In the genomic region with DNA sequence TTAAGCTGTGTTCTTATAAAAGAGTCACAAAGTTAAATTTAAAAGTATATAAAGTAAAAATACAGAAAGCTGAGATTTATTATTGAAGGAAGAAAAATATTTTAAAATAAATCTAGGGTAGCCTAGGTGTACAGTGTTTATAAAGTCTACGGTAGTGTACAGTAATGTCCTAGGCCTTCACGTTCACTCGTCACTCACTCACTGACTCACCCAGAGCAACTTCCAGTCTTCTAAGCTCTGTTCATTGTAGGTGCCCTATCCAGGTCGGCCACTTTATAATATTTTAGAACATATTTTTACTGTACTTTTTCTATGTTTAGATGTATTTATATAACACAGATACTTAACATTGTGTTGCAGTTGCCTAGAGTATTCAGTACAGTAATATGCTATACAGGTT, we compare ENCODE assay signal across 19 cellular contexts. TPM values are rescaled to one million over a fixed set of nuclear protein-coding genes. Genes with fewer than 3 reads are reported as not detected.
A peak's percentile ranks its signal among the peaks of the same experiment; 100 is the strongest.
DNase-seq lines count a peak whose midpoint lies in the region; ATAC-seq and TF ChIP-seq lines count a peak whose summit lies in the region.
"Had no signal": no experiment of that assay in that cellular context is flagged by ENCODE, and none has a peak within 500 bp of the region (broad histone marks: within the 10 kb centered on the region; RNA-seq: fewer than 3 reads in every experiment).

No MANE protein-coding gene starts in this region.

- H3K79me1 ChIP-seq in mesenchymal stem cell (replicated peaks; ENCODE audit: low read length, poor library complexity, severe bottlenecking) = peaks cover 14% of the 10 kb centered on the region

- ATAC-seq in Right ventricle myocardium superior (ENCODE audit: poor library complexity) = peak; percentile 68
- ATAC-seq in PC-3 = peak; percentile 61
- ATAC-seq in esophagus mucosa = peak; percentile 45
- ATAC-seq: Panc1 had no signal

- H3K27me3 ChIP-seq in PC-3 (ENCODE audit: low read length) (no peaks in the 10 kb centered on the region), mesenchymal stem cell (ENCODE audit: control insufficient read depth in 1 of 2, insufficient read depth in 1 of 2, low read length in 2 of 2) (no peaks in the 10 kb centered on the region), A673 (replicated peaks; ENCODE audit: insufficient read depth, low read depth, low read length, poor library complexity) (no peaks in the 10 kb centered on the region)

- H3K23ac ChIP-seq in mesenchymal stem cell (ENCODE audit: low read length in 2 of 2) = no peak overlapping the region

- H3K4me1 ChIP-seq in PC-3 (ENCODE audit: insufficient read depth, low read length) (peaks cover 20% of the 10 kb centered on the region), mesenchymal stem cell (ENCODE audit: control insufficient read depth, insufficient read depth, low read depth, low read length) (no peaks in the 10 kb centered on the region), A673 (ENCODE audit: insufficient read depth, low read length, poor library complexity, severe bottlenecking) (no peaks in the 10 kb centered on the region)
- H3K4me1 ChIP-seq: HAP-1 had no signal

- H4K91ac ChIP-seq in mesenchymal stem cell (ENCODE audit: low read length) = no peak overlapping the region

- CTCF ChIA-PET in PC-3 (lab: Charles Lee) = no interaction called here
- CTCF ChIA-PET in A673 (lab: Charles Lee) = no interaction called here

- H3K4me1 Mint-ChIP-seq in activated CD4-positive, alpha-beta T cell treated with anti-CD3 and anti-CD28 coated beads, Interleukin-2, amount 10 ng/mL, durations not matched to agents 24 days and 14 days = peaks cover 29% of the 10 kb centered on the region
- peaks cover 26% of the 10 kb centered on the region for H3K4me1 Mint-ChIP-seq in activated T-helper 1 cell treated with anti-CD3 and anti-CD28 coated beads, Interleukin-12 subunit alpha, Interleukin-12 subunit beta, Interleukin-2, Interleukin-4 antibody, amounts not matched to agents 30 ng/mL and 10 ng/mL and 1 ng/mL, durations not matched to agents 14 hours and 24 hours and 36 hours (ENCODE audit: low read depth)
- H3K4me1 Mint-ChIP-seq: B cell had no signal

- H2AFZ ChIP-seq in PC-3 (ENCODE audit: low read length) = no peak overlapping the region
- H2AFZ ChIP-seq in mesenchymal stem cell (ENCODE audit: low read depth, low read length) = no peak overlapping the region

- POLR2A ChIA-PET in PC-3 (lab: Charles Lee; ENCODE audit: unreplicated experiment) (interaction anchor here (0.6 kb wide), 1 partner anchor 105 kb away, joined by 5 read pairs; no protein-coding TSS in a partner anchor), A673 (lab: Charles Lee; ENCODE audit: low non-redundant PET) (interaction anchor here (0.6 kb wide), 1 partner anchor 557 kb away, joined by 3 read pairs; no protein-coding TSS in a partner anchor)

- H2BK12ac ChIP-seq in mesenchymal stem cell (ENCODE audit: low read length in 2 of 2) = no peak overlapping the region

- H3K36me3 Mint-ChIP-seq in activated CD4-positive, alpha-beta T cell treated with anti-CD3 and anti-CD28 coated beads, Interleukin-2, amount 10 ng/mL, durations not matched to agents 24 days and 14 days (ENCODE audit: low read depth) = peaks cover 38% of the 10 kb centered on the region
- H3K36me3 Mint-ChIP-seq in activated T-helper 1 cell treated with anti-CD3 and anti-CD28 coated beads, Interleukin-12 subunit alpha, Interleukin-12 subunit beta, Interleukin-2, Interleukin-4 antibody, amounts not matched to agents 30 ng/mL and 10 ng/mL and 1 ng/mL, durations not matched to agents 14 hours and 24 hours and 36 hours (ENCODE audit: low read depth) = peaks cover 29% of the 10 kb centered on the region

- H3K36me3 ChIP-seq in PC-3 (ENCODE audit: low read depth, low read length) (peaks cover 12% of the 10 kb centered on the region), mesenchymal stem cell (ENCODE audit: control insufficient read depth in 1 of 2, insufficient read depth in 2 of 2, low read depth in 1 of 2, low read length in 2 of 2) (peaks cover 3 to 58% of the 10 kb centered on the region in 2 experiments), A673 (ENCODE audit: insufficient read depth, low read length, poor library complexity, severe bottlenecking) (no peaks in the 10 kb centered on the region)
- H3K36me3 ChIP-seq: HAP-1 had no signal

- 0 out of 2 replicates have a peak, but pooled peaks cover 6% of the 10 kb centered on the region for H4K20me1 ChIP-seq in PC-3 (ENCODE audit: low read length)

- H3K4ac ChIP-seq in mesenchymal stem cell (ENCODE audit: low read depth in 1 of 2, low read length in 2 of 2) = no peak overlapping the region

- TF ChIP-seq CTCF in PC-3 (conservative IDR thresholded peaks at IDR 0.05; ENCODE audit: low read depth, low read length) (no peak), A673 (conservative IDR thresholded peaks at IDR 0.05; ENCODE audit: low read depth, low read length) (no peak)

- H3K4me3 ChIP-seq in PC-3 (ENCODE audit: low read length) = no peak overlapping the region
- H3K4me3 ChIP-seq in mesenchymal stem cell (ENCODE audit: insufficient read depth in 1 of 2, low read depth in 1 of 2, low read length in 2 of 2) = no peak overlapping the region
- H3K4me3 ChIP-seq in A673 (ENCODE audit: low read depth, low read length, poor library complexity, severe bottlenecking) = no peak overlapping the region
- H3K4me3 ChIP-seq: HAP-1 had no signal

- H3K27ac ChIP-seq in PC-3 (ENCODE audit: low read length) (peak overlapping the region; percentile 63), mesenchymal stem cell (ENCODE audit: low read length, poor library complexity, severe bottlenecking) (no peak overlapping the region), A673 (ENCODE audit: low read depth, low read length, poor library complexity, severe bottlenecking) (no peak overlapping the region)

- H3K9me2 ChIP-seq in PC-3 (replicated peaks; ENCODE audit: low read length) = no peaks in the 10 kb centered on the region
- H3K9me2 ChIP-seq: SK-N-SH had no signal

- no peaks in the 10 kb centered on the region for H3F3A ChIP-seq in PC-3 (ENCODE audit: low read length, unreplicated experiment)

- BruUV-seq in PC-3 (replicated peaks; lab: Mats Ljungman, UMichigan) (no TSS peak), A673 (replicated peaks; lab: Mats Ljungman, UMichigan) (no TSS peak)

- intact Hi-C loops in Right ventricle myocardium superior (cut with DNase I) = no loop called here
- intact Hi-C loops in cardiac septum (cut with DNase I) = loop anchor here (5.0 kb wide), 1 partner anchor 36 kb away; no protein-coding TSS in a partner anchor
- intact Hi-C loops in PC-3 (cut with micrococcal nuclease) = loop anchor here (2.0 kb wide), 1 partner anchor 44 kb away; no protein-coding TSS in a partner anchor
- intact Hi-C loops in activated CD4-positive, alpha-beta T cell treated with anti-CD3 and anti-CD28 coated beads, Interleukin-2, amount 10 ng/mL, durations not matched to agents 24 days and 14 days (cut with micrococcal nuclease) = loop anchor here (10.0 kb wide), 1 partner anchor 334 kb away; no protein-coding TSS in a partner anchor
- intact Hi-C loops in A673 (cut with micrococcal nuclease; ENCODE audit: unreplicated experiment) = no loop called here
- intact Hi-C loops in activated T-helper 1 cell treated with anti-CD3 and anti-CD28 coated beads, Interleukin-12 subunit alpha, Interleukin-12 subunit beta, Interleukin-2, Interleukin-4 antibody, amounts not matched to agents 30 ng/mL and 10 ng/mL and 1 ng/mL, durations not matched to agents 14 hours and 24 hours and 36 hours (cut with micrococcal nuclease) = loop anchor here (10.0 kb wide), 2 partner anchors 334 to 874 kb away; a partner anchor contains a TSS

- no peak overlapping the region for H3K4me3 Mint-ChIP-seq in activated CD4-positive, alpha-beta T cell treated with anti-CD3 and anti-CD28 coated beads, Interleukin-2, amount 10 ng/mL, durations not matched to agents 24 days and 14 days
- no peak overlapping the region for H3K4me3 Mint-ChIP-seq in activated T-helper 1 cell treated with anti-CD3 and anti-CD28 coated beads, Interleukin-12 subunit alpha, Interleukin-12 subunit beta, Interleukin-2, Interleukin-4 antibody, amounts not matched to agents 30 ng/mL and 10 ng/mL and 1 ng/mL, durations not matched to agents 14 hours and 24 hours and 36 hours
- H3K4me3 Mint-ChIP-seq: B cell had no signal

- H3K14ac ChIP-seq in mesenchymal stem cell (ENCODE audit: low read length in 2 of 2) = no peak overlapping the region

- H2AK5ac ChIP-seq in mesenchymal stem cell (ENCODE audit: low read length, severe bottlenecking) = no peak overlapping the region

- peak overlapping the region; percentile 18; the same call in 1 of the 2 replicates for H3K4me2 ChIP-seq in PC-3 (ENCODE audit: low read length)
- H3K4me2 ChIP-seq in mesenchymal stem cell (ENCODE audit: low read length, poor library complexity, severe bottlenecking) = no peak overlapping the region
- H3K4me2 ChIP-seq: SK-N-SH had no signal

- peaks cover 11% of the 10 kb centered on the region for H3K79me2 ChIP-seq in PC-3 (ENCODE audit: low read length)

- no peak overlapping the region for H2BK120ac ChIP-seq in mesenchymal stem cell (ENCODE audit: low read depth, low read length)

- WGBS in mesenchymal stem cell = 94% methylated on average over 3 of the region's 4 CpGs

- no peak overlapping the region for H2BK15ac ChIP-seq in mesenchymal stem cell (ENCODE audit: low read depth, poor library complexity, severe bottlenecking)

- no peak overlapping the region for H4K8ac ChIP-seq in mesenchymal stem cell (ENCODE audit: low read length)

- no peaks in the 10 kb centered on the region for H3K27me3 Mint-ChIP-seq in activated CD4-positive, alpha-beta T cell treated with anti-CD3 and anti-CD28 coated beads, Interleukin-2, amount 10 ng/mL, durations not matched to agents 24 days and 14 days
- H3K27me3 Mint-ChIP-seq in activated T-helper 1 cell treated with anti-CD3 and anti-CD28 coated beads, Interleukin-12 subunit alpha, Interleukin-12 subunit beta, Interleukin-2, Interleukin-4 antibody, amounts not matched to agents 30 ng/mL and 10 ng/mL and 1 ng/mL, durations not matched to agents 14 hours and 24 hours and 36 hours (ENCODE audit: insufficient read depth) = no peaks in the 10 kb centered on the region
- H3K27me3 Mint-ChIP-seq: B cell had no signal

- no peak overlapping the region for H3K27ac Mint-ChIP-seq in activated CD4-positive, alpha-beta T cell treated with anti-CD3 and anti-CD28 coated beads, Interleukin-2, amount 10 ng/mL, durations not matched to agents 24 days and 14 days
- no peak overlapping the region for H3K27ac Mint-ChIP-seq in activated T-helper 1 cell treated with anti-CD3 and anti-CD28 coated beads, Interleukin-12 subunit alpha, Interleukin-12 subunit beta, Interleukin-2, Interleukin-4 antibody, amounts not matched to agents 30 ng/mL and 10 ng/mL and 1 ng/mL, durations not matched to agents 14 hours and 24 hours and 36 hours
- H3K27ac Mint-ChIP-seq: B cell had no signal

- DNase-seq in Right ventricle myocardium superior (no peak), cardiac septum (ENCODE audit: low spot score) (no peak), PC-3 (peak; percentile 31), mesenchymal stem cell (peak; percentile 11), A673 (ENCODE audit: low spot score) (no peak)
- DNase-seq in activated CD4-positive, alpha-beta T cell treated with anti-CD3 and anti-CD28 coated beads, Interleukin-2, amount 10 ng/mL, durations not matched to agents 24 days and 14 days = no peak
- DNase-seq in activated T-helper 1 cell treated with anti-CD3 and anti-CD28 coated beads, Interleukin-12 subunit alpha, Interleukin-12 subunit beta, Interleukin-2, Interleukin-4 antibody, amounts not matched to agents 30 ng/mL and 10 ng/mL and 1 ng/mL, durations not matched to agents 14 hours and 24 hours and 36 hours (ENCODE audit: low spot score) = no peak
- DNase-seq: 8988T, DMS79 treated with DMSO at 0.1 percent for 48 hours, NCI-H1417 treated with DMSO at 0.1 percent for 48 hours, NCI-H1930, NCI-H226, NCI-H524 treated with DMSO at 0.1 percent for 48 hours, SHP77 treated with DMSO at 0.1 percent for 48 hours, SK-N-SH had no signal

- no peaks in the 10 kb centered on the region for H3K9me3 ChIP-seq in PC-3 (ENCODE audit: low read length)
- H3K9me3 ChIP-seq in mesenchymal stem cell (ENCODE audit: control insufficient read depth, low read length) = no peaks in the 10 kb centered on the region
- no peaks in the 10 kb centered on the region for H3K9me3 ChIP-seq in A673 (ENCODE audit: low read depth, low read length, poor library complexity, severe bottlenecking)
- H3K9me3 ChIP-seq: HAP-1, SK-N-SH had no signal

- H3K18ac ChIP-seq in mesenchymal stem cell (ENCODE audit: low read depth in 1 of 2, low read length in 2 of 2) = no peak overlapping the region

- H2BK5ac ChIP-seq in mesenchymal stem cell (ENCODE audit: low read depth, low read length, poor library complexity, severe bottlenecking) = no peak overlapping the region

- no peak overlapping the region for H3K9ac ChIP-seq in PC-3 (ENCODE audit: low read length)
- no peak overlapping the region for H3K9ac ChIP-seq in mesenchymal stem cell (ENCODE audit: low read length)
- H3K9ac ChIP-seq: SK-N-SH had no signal

- no peaks in the 10 kb centered on the region for H3K9me3 Mint-ChIP-seq in activated CD4-positive, alpha-beta T cell treated with anti-CD3 and anti-CD28 coated beads, Interleukin-2, amount 10 ng/mL, durations not matched to agents 24 days and 14 days
- H3K9me3 Mint-ChIP-seq in activated T-helper 1 cell treated with anti-CD3 and anti-CD28 coated beads, Interleukin-12 subunit alpha, Interleukin-12 subunit beta, Interleukin-2, Interleukin-4 antibody, amounts not matched to agents 30 ng/mL and 10 ng/mL and 1 ng/mL, durations not matched to agents 14 hours and 24 hours and 36 hours = no peaks in the 10 kb centered on the region

RNA-seq across cellular contexts. Expression of a gene that starts 47.4 kb away (rescaled TPM):
- total RNA-seq in Right ventricle myocardium superior (33.9 TPM), cardiac septum (26.9 TPM), PC-3 (2014; rRNA removed) (17.9 and 19.5 TPM in 2 replicates), esophagus mucosa (110 TPM), A673 (2021) (29.6 and 34.0 TPM in 2 replicates)
- 23.3 TPM for polyA plus RNA-seq in mesenchymal stem cell (2013, experiment 1 of 2)
- 25.7 TPM for polyA plus RNA-seq in mesenchymal stem cell (2013, experiment 2 of 2)
- total RNA-seq in activated CD4-positive, alpha-beta T cell treated with anti-CD3 and anti-CD28 coated beads, Interleukin-2, amount 10 ng/mL, durations not matched to agents 24 days and 14 days = 258 and 272 TPM in 2 replicates
- 250 and 276 TPM in 2 replicates for total RNA-seq in activated T-helper 1 cell treated with anti-CD3 and anti-CD28 coated beads, Interleukin-12 subunit alpha, Interleukin-12 subunit beta, Interleukin-2, Interleukin-4 antibody, amounts not matched to agents 30 ng/mL and 10 ng/mL and 1 ng/mL, durations not matched to agents 14 hours and 24 hours and 36 hours

Comparison
In these comparisons a context has a peak if more than half of its experiments do, and no peak if none do; other contexts are left out.
1. intact Hi-C loops: an anchor here in cardiac septum (5.0 kb wide), PC-3 (2.0 kb wide), activated CD4-positive, alpha-beta T cell treated with anti-CD3 and anti-CD28 coated beads, Interleukin-2, amount 10 ng/mL, durations not matched to agents 24 days and 14 days (10.0 kb wide) and activated T-helper 1 cell treated with anti-CD3 and anti-CD28 coated beads, Interleukin-12 subunit alpha, Interleukin-12 subunit beta, Interleukin-2, Interleukin-4 antibody, amounts not matched to agents 30 ng/mL and 10 ng/mL and 1 ng/mL, durations not matched to agents 14 hours and 24 hours and 36 hours (10.0 kb wide); none called in Right ventricle myocardium superior and A673.
2. DNase-seq: peak in PC-3 (single experiment) and mesenchymal stem cell (single experiment); none in Right ventricle myocardium superior (single experiment), cardiac septum (single experiment), activated CD4-positive, alpha-beta T cell treated with anti-CD3 and anti-CD28 coated beads, Interleukin-2, amount 10 ng/mL, durations not matched to agents 24 days and 14 days (single experiment), A673 (single experiment) and activated T-helper 1 cell treated with anti-CD3 and anti-CD28 coated beads, Interleukin-12 subunit alpha, Interleukin-12 subunit beta, Interleukin-2, Interleukin-4 antibody, amounts not matched to agents 30 ng/mL and 10 ng/mL and 1 ng/mL, durations not matched to agents 14 hours and 24 hours and 36 hours (single experiment).
3. Peak in every context shown above with its lines, with median percentiles within 50 percentile points of each other: ATAC-seq.